1 cellular context compared by ENCODE assay signal in genomic region chr1:234978397-234979291, GRCh38.
A peak's percentile ranks its signal among the peaks of the same experiment; 100 is the strongest.
TF ChIP-seq lines count a peak whose summit lies in the region.

No MANE protein-coding gene starts in this region.

TF ChIP-seq in HepG2, 621 proteins besides CTCF, POLR2A, EP300 and RAD21 (continued from another document and continues in another):
- TF ChIP-seq AHDC1 (CRISPR knock-in tag; IDR thresholded peaks at IDR 0.05; ENCODE audit: borderline replicate concordance) (peak; percentile 71; the same call in 1 of the 2 replicates), ZBTB7B (CRISPR knock-in tag; IDR thresholded peaks at IDR 0.05) (peak; percentile 90), CBX2 (IDR thresholded peaks at IDR 0.05; ENCODE audit: low read depth, low read length) (no peak), CBX2 (CRISPR knock-in tag; IDR thresholded peaks at IDR 0.05; ENCODE audit: low read depth) (no peak), FOSL1 (CRISPR knock-in tag; IDR thresholded peaks at IDR 0.05; ENCODE audit: borderline replicate concordance) (peak; percentile 51; the same call in 1 of the 2 replicates), HIVEP1 (CRISPR knock-in tag; IDR thresholded peaks at IDR 0.05) (peak; percentile 58; the same call in 1 of the 2 replicates), RELA (CRISPR knock-in tag; IDR thresholded peaks at IDR 0.05) (no peak), ZFP90 (CRISPR knock-in tag; IDR thresholded peaks at IDR 0.05; ENCODE audit: borderline replicate concordance) (no peak), SUZ12 (IDR thresholded peaks at IDR 0.05; ENCODE audit: low read depth, low read length) (no peak), HMG20A (CRISPR knock-in tag; IDR thresholded peaks at IDR 0.05; ENCODE audit: borderline replicate concordance) (peak; percentile 90), SKIL (CRISPR knock-in tag; IDR thresholded peaks at IDR 0.05; ENCODE audit: borderline replicate concordance) (peak; percentile 1; the same call in 1 of the 2 replicates), ZIK1 (CRISPR knock-in tag; IDR thresholded peaks at IDR 0.05; ENCODE audit: borderline replicate concordance, low read depth) (no peak), ZNF513 (CRISPR knock-in tag; conservative IDR thresholded peaks at IDR 0.05) (no peak), ZHX2 (IDR thresholded peaks at IDR 0.05; ENCODE audit: low read depth) (no peak), ZHX2 (CRISPR knock-in tag; IDR thresholded peaks at IDR 0.05; ENCODE audit: borderline replicate concordance) (no peak), ZNF563 (CRISPR knock-in tag; IDR thresholded peaks at IDR 0.05) (no peak), ZNF407 (CRISPR knock-in tag; IDR thresholded peaks at IDR 0.05; ENCODE audit: not compliant biosample characterization) (no peak), SRSF4 (IDR thresholded peaks at IDR 0.05; ENCODE audit: low read depth, low read length, poor library complexity, severe bottlenecking) (no peak), CREB1 (IDR thresholded peaks at IDR 0.05) (peak; percentile 91), CREB1 (CRISPR knock-in tag; IDR thresholded peaks at IDR 0.05) (no peak), PRDM15 (CRISPR knock-in tag; IDR thresholded peaks at IDR 0.05) (peak; percentile 83), BRCA1 (CRISPR knock-in tag; IDR thresholded peaks at IDR 0.05) (no peak; the same call in 1 of the 2 replicates), ELF3 (CRISPR knock-in tag; IDR thresholded peaks at IDR 0.05) (peak; percentile 88)
